28 cellular contexts compared by ENCODE assay signal in genomic region chr14:85076111-85076510, GRCh38.
"Had no signal": no experiment of that assay in that cellular context is flagged by ENCODE, and none has a peak within 500 bp of the region (broad histone marks: within the 10 kb centered on the region; RNA-seq: fewer than 3 reads in every experiment).

No MANE protein-coding gene starts in this region.

- H3K4me3 ChIP-seq: colonic mucosa, esophagus squamous epithelium, gastrocnemius medialis, left lung, ovary, psoas muscle, sigmoid colon, stomach, thyroid gland, vagina had no signal

- H3K4me1 ChIP-seq: colonic mucosa, esophagus squamous epithelium, gastrocnemius medialis, left lung, psoas muscle, sigmoid colon, thyroid gland, vagina had no signal

- H3K27me3 ChIP-seq: colonic mucosa, esophagus squamous epithelium, gastrocnemius medialis, left lung, ovary, sigmoid colon, stomach, thyroid gland, vagina had no signal

- H3K27ac ChIP-seq: colonic mucosa, esophagus squamous epithelium, gastrocnemius medialis, left lung, ovary, psoas muscle, sigmoid colon, stomach, thyroid gland, vagina had no signal

- H3K9me3 Mint-ChIP-seq: endodermal cell, nephron progenitor cell had no signal

- ATAC-seq: gastrocnemius medialis; left cardiac atrium; left lung; naive thymus-derived CD8-positive, alpha-beta T cell; psoas muscle; right cardiac atrium; stimulated activated effector memory CD8-positive, alpha-beta T cell treated with anti-CD3 and anti-CD28 coated beads, Interleukin-12 subunit alpha, Interleukin-12 subunit beta, amount 100 ng/mL, for 72 hours had no signal

- H3K27ac Mint-ChIP-seq: dendritic cell treated with granulocyte-macrophage colony-stimulating factor and Interleukin-4, amounts not matched to agents 40 ng/mL and 50 ng/mL, for 4 days; endodermal cell; naive thymus-derived CD8-positive, alpha-beta T cell; nephron progenitor cell; stimulated activated effector memory CD8-positive, alpha-beta T cell treated with anti-CD3 and anti-CD28 coated beads, Interleukin-12 subunit alpha, Interleukin-12 subunit beta, amount 100 ng/mL, for 72 hours had no signal

- H3K4me1 Mint-ChIP-seq: naive thymus-derived CD8-positive, alpha-beta T cell; nephron progenitor cell; stimulated activated effector memory CD8-positive, alpha-beta T cell treated with anti-CD3 and anti-CD28 coated beads, Interleukin-12 subunit alpha, Interleukin-12 subunit beta, amount 100 ng/mL, for 72 hours had no signal

- H3K36me3 Mint-ChIP-seq: naive thymus-derived CD8-positive, alpha-beta T cell; stimulated activated effector memory CD8-positive, alpha-beta T cell treated with anti-CD3 and anti-CD28 coated beads, Interleukin-12 subunit alpha, Interleukin-12 subunit beta, amount 100 ng/mL, for 72 hours had no signal

- DNase-seq: colonic mucosa; effector CD8-positive, alpha-beta T cell; endodermal cell; erythroblast; esophagus squamous epithelium; gastrocnemius medialis; head of caudate nucleus; left cardiac atrium; left lung; mesendoderm; naive thymus-derived CD8-positive, alpha-beta T cell; nephron progenitor cell; occipital lobe; ovary; posterior cingulate gyrus; psoas muscle; right cardiac atrium; sigmoid colon; stimulated activated CD4-positive, alpha-beta T cell treated with anti-CD3 and anti-CD28 coated beads, Interleukin-2, amount 100 ng/mL, for 24 hours; stimulated activated CD4-positive, alpha-beta T cell treated with anti-CD3 and anti-CD28 coated beads, Interleukin-4, amount 100 ng/mL, for 24 hours; stimulated activated naive CD4-positive, alpha-beta T cell treated with Interleukin-2 at 50 U/mL for 16 hours; stomach; thyroid gland; trophoblast cell had no signal

- H3K27me3 Mint-ChIP-seq: dendritic cell treated with granulocyte-macrophage colony-stimulating factor and Interleukin-4, amounts not matched to agents 40 ng/mL and 50 ng/mL, for 4 days; naive thymus-derived CD8-positive, alpha-beta T cell had no signal

- H3K9me3 ChIP-seq: colonic mucosa, esophagus squamous epithelium, gastrocnemius medialis, left lung, ovary, psoas muscle, sigmoid colon, stomach, thyroid gland, vagina had no signal

- FAIRE-seq: endothelial cell of umbilical vein had no signal

- H3K36me3 ChIP-seq: colonic mucosa, esophagus squamous epithelium, gastrocnemius medialis, left lung, ovary, sigmoid colon, stomach, thyroid gland, vagina had no signal

- H3K4me3 Mint-ChIP-seq: dendritic cell treated with granulocyte-macrophage colony-stimulating factor and Interleukin-4, amounts not matched to agents 40 ng/mL and 50 ng/mL, for 4 days; endodermal cell; naive thymus-derived CD8-positive, alpha-beta T cell; nephron progenitor cell; stimulated activated effector memory CD8-positive, alpha-beta T cell treated with anti-CD3 and anti-CD28 coated beads, Interleukin-12 subunit alpha, Interleukin-12 subunit beta, amount 100 ng/mL, for 72 hours had no signal
